Comparison of ENCODE assay signal across 18 cellular contexts in the genomic region with DNA sequence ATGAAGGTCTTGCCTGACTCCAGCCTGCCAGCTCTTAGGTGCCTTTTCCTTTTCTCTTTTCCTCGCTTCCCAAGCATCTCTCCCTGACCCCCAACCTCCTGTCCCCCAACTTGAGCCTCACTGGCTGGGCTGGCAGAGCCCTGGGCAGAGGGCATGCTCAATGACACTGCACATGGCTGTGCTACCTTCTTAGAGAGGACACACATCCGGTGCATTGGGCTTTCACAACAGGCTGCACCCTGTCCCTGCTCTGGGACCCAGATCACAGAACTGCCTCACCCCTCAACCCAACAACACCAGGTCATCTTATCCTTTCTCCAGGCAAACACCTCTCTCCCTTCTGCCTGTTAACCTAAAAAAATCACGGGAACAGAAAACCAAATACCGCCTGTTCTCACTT. TPM values are rescaled to one million over a fixed set of nuclear protein-coding genes. Genes with fewer than 3 reads are reported as not detected.
DNase-seq lines count a peak whose midpoint lies in the region; ATAC-seq and TF ChIP-seq lines count a peak whose summit lies in the region.
"Had no signal": no experiment of that assay in that cellular context is flagged by ENCODE, and none has a peak within 500 bp of the region (broad histone marks: within the 10 kb centered on the region; RNA-seq: fewer than 3 reads in every experiment).

No MANE protein-coding gene starts in this region.

- no peak for ATAC-seq in activated naive CD8-positive, alpha-beta T cell treated with anti-CD3 and anti-CD28 coated beads, Interleukin-2, amount 10 ng/mL, durations not matched to agents 7 days and 5 days (ENCODE audit: low read depth)
- ATAC-seq in activated naive CD8-positive, alpha-beta T cell treated with anti-CD3 and anti-CD28 coated beads, Interleukin-2, amount 50 U/mL, for 24 hours: no peak
- ATAC-seq in Panc1: peak; percentile 19; the same call in 1 of the 2 replicates
- no peak for ATAC-seq in HG03354 (IDR thresholded peaks at IDR 0.05; ENCODE audit: poor library complexity, severe bottlenecking, unreplicated experiment)
- ATAC-seq in GM21381 (IDR thresholded peaks at IDR 0.05; ENCODE audit: unreplicated experiment): no peak
- no peak for ATAC-seq in GM18909 (IDR thresholded peaks at IDR 0.05; ENCODE audit: poor library complexity, unreplicated experiment)
- ATAC-seq: CD8-positive, alpha-beta T cell; PC-3 had no signal

- no peak overlapping the region for H3K27ac ChIP-seq in Panc1 (ENCODE audit: low read length)
- no peak overlapping the region for H3K27ac ChIP-seq in endodermal cell (ENCODE audit: low read depth, low read length)
- H3K27ac ChIP-seq: KMS-11 had no signal

- no peak overlapping the region for H3K4me3 Mint-ChIP-seq in activated naive CD8-positive, alpha-beta T cell treated with anti-CD3 and anti-CD28 coated beads, Interleukin-2, amount 10 ng/mL, durations not matched to agents 7 days and 5 days
- H3K4me3 Mint-ChIP-seq in activated naive CD8-positive, alpha-beta T cell treated with anti-CD3 and anti-CD28 coated beads, Interleukin-2, amount 50 U/mL, for 24 hours: no peak overlapping the region
- peak overlapping the region; percentile 57 for H3K4me3 Mint-ChIP-seq in endodermal cell
- H3K4me3 Mint-ChIP-seq: CD8-positive, alpha-beta T cell; HFFc6 had no signal

- TF ChIP-seq CTCF in Panc1 (IDR thresholded peaks at IDR 0.05) (no peak), endodermal cell (conservative IDR thresholded peaks at IDR 0.05) (no peak)

- H3K27me3 ChIP-seq in Panc1 (ENCODE audit: control insufficient read depth, insufficient read depth, low read length) (0 out of 2 replicates have a peak, but pooled peaks cover 2% of the 10 kb centered on the region), endodermal cell (ENCODE audit: control insufficient read depth, insufficient read depth, low read length, poor library complexity, severe bottlenecking) (no peaks in the 10 kb centered on the region)
- H3K27me3 ChIP-seq: BE2C had no signal

- H3K9me3 Mint-ChIP-seq in activated naive CD8-positive, alpha-beta T cell treated with anti-CD3 and anti-CD28 coated beads, Interleukin-2, amount 10 ng/mL, durations not matched to agents 7 days and 5 days: peaks cover 4% of the 10 kb centered on the region
- peaks cover 7% of the 10 kb centered on the region for H3K9me3 Mint-ChIP-seq in activated naive CD8-positive, alpha-beta T cell treated with anti-CD3 and anti-CD28 coated beads, Interleukin-2, amount 50 U/mL, for 24 hours
- H3K9me3 Mint-ChIP-seq in endodermal cell: peaks cover 33% of the 10 kb centered on the region

- H3K9me3 ChIP-seq in Panc1 (ENCODE audit: control insufficient read depth, insufficient read depth, low read depth, low read length): peaks cover 7% of the 10 kb centered on the region; the same call in 1 of the 2 replicates
- H3K9me3 ChIP-seq in endodermal cell (ENCODE audit: control insufficient read depth, low read length): peaks cover 29% of the 10 kb centered on the region

- no TSS peak for BruUV-seq in Panc1 (replicated peaks; lab: Mats Ljungman, UMichigan)

- in situ Hi-C loops in Panc1 (cut with HindIII; ENCODE audit: low pct_unique_long_range_greater_than_20kb, low sequenced_read_pairs): no loop called here

- CTCF ChIA-PET in Panc1 (lab: Charles Lee): no interaction called here

- intact Hi-C loops in Panc1 (cut with micrococcal nuclease; ENCODE audit: unreplicated experiment) (no loop called here), posterior vena cava (cut with DNase I) (no loop called here)

- WGBS in endodermal cell (ENCODE audit: insufficient coverage in 1 of 2, insufficient read length in 1 of 2), 2 experiments: 90 to 96% methylated on average over 3 to 4 of the region's 4 CpGs

- H3K27ac Mint-ChIP-seq in activated naive CD8-positive, alpha-beta T cell treated with anti-CD3 and anti-CD28 coated beads, Interleukin-2, amount 10 ng/mL, durations not matched to agents 7 days and 5 days: peak overlapping the region; percentile 31
- no peak overlapping the region for H3K27ac Mint-ChIP-seq in activated naive CD8-positive, alpha-beta T cell treated with anti-CD3 and anti-CD28 coated beads, Interleukin-2, amount 50 U/mL, for 24 hours
- H3K27ac Mint-ChIP-seq in endodermal cell: peak overlapping the region; percentile 42
- H3K27ac Mint-ChIP-seq: CD8-positive, alpha-beta T cell; HFFc6 had no signal

- H3K36me3 Mint-ChIP-seq in activated naive CD8-positive, alpha-beta T cell treated with anti-CD3 and anti-CD28 coated beads, Interleukin-2, amount 10 ng/mL, durations not matched to agents 7 days and 5 days: peaks cover 11% of the 10 kb centered on the region
- H3K36me3 Mint-ChIP-seq in activated naive CD8-positive, alpha-beta T cell treated with anti-CD3 and anti-CD28 coated beads, Interleukin-2, amount 50 U/mL, for 24 hours (ENCODE audit: low read depth): peaks cover 11% of the 10 kb centered on the region
- peaks cover 8% of the 10 kb centered on the region for H3K36me3 Mint-ChIP-seq in endodermal cell (ENCODE audit: low read depth)

- peaks cover 5% of the 10 kb centered on the region for H3K27me3 Mint-ChIP-seq in activated naive CD8-positive, alpha-beta T cell treated with anti-CD3 and anti-CD28 coated beads, Interleukin-2, amount 10 ng/mL, durations not matched to agents 7 days and 5 days
- no peaks in the 10 kb centered on the region for H3K27me3 Mint-ChIP-seq in activated naive CD8-positive, alpha-beta T cell treated with anti-CD3 and anti-CD28 coated beads, Interleukin-2, amount 50 U/mL, for 24 hours
- peaks cover 16% of the 10 kb centered on the region for H3K27me3 Mint-ChIP-seq in endodermal cell (ENCODE audit: insufficient read depth)

- POLR2A ChIA-PET in activated naive CD8-positive, alpha-beta T cell treated with anti-CD3 and anti-CD28 coated beads, Interleukin-2, amount 10 ng/mL, durations not matched to agents 7 days and 5 days (lab: Charles Lee): interaction anchor here (0.6 to 6.4 kb wide), 2 partner anchors 11 to 527 kb away, joined by 4 to 44 read pairs; no protein-coding TSS in a partner anchor
- POLR2A ChIA-PET in Panc1 (lab: Charles Lee): interaction anchor here (0.6 kb wide), 1 partner anchor 21 kb away, joined by 3 read pairs; no protein-coding TSS in a partner anchor

- no peak overlapping the region for H3K9ac ChIP-seq in endodermal cell (ENCODE audit: extremely low read depth, low read length, poor library complexity, severe bottlenecking)
- H3K9ac ChIP-seq: KMS-11 had no signal

- H3K4me3 ChIP-seq in Panc1 (ENCODE audit: low read depth in 2 of 2, low read length in 2 of 2): no peak overlapping the region
- H3K4me3 ChIP-seq in endodermal cell (ENCODE audit: low read length): no peak overlapping the region

- H3K4me1 ChIP-seq in Panc1 (ENCODE audit: control insufficient read depth, insufficient read depth, low read length): no peaks in the 10 kb centered on the region
- no peaks in the 10 kb centered on the region for H3K4me1 ChIP-seq in endodermal cell (ENCODE audit: control insufficient read depth, insufficient read depth, low read length)
- H3K4me1 ChIP-seq: BE2C had no signal

- peaks cover 30% of the 10 kb centered on the region for H3K4me1 Mint-ChIP-seq in activated naive CD8-positive, alpha-beta T cell treated with anti-CD3 and anti-CD28 coated beads, Interleukin-2, amount 10 ng/mL, durations not matched to agents 7 days and 5 days
- H3K4me1 Mint-ChIP-seq in activated naive CD8-positive, alpha-beta T cell treated with anti-CD3 and anti-CD28 coated beads, Interleukin-2, amount 50 U/mL, for 24 hours: peaks cover 31% of the 10 kb centered on the region
- peaks cover 10% of the 10 kb centered on the region for H3K4me1 Mint-ChIP-seq in endodermal cell

- DNase-seq in activated naive CD8-positive, alpha-beta T cell treated with anti-CD3 and anti-CD28 coated beads, Interleukin-2, amount 10 ng/mL, durations not matched to agents 7 days and 5 days: no peak
- DNase-seq in activated naive CD8-positive, alpha-beta T cell treated with anti-CD3 and anti-CD28 coated beads, Interleukin-2, amount 50 U/mL, for 24 hours: no peak
- no peak for DNase-seq in Panc1 (ENCODE audit: low read depth, low spot score)
- peak; percentile 51 for DNase-seq in endodermal cell
- DNase-seq in posterior vena cava (ENCODE audit: low spot score): peak; percentile 37
- DNase-seq: BE2C; CD8-positive, alpha-beta T cell; DMS79 treated with DMSO at 0.1 percent for 48 hours; GOT3; HFFc6; NCI-H1092; NCI-H345; NCI-H526 treated with DMSO at 0.1 percent for 48 hours; PC-3 had no signal

- H3K36me3 ChIP-seq in Panc1 (ENCODE audit: control insufficient read depth, insufficient read depth, low read length): no peaks in the 10 kb centered on the region
- no peaks in the 10 kb centered on the region for H3K36me3 ChIP-seq in endodermal cell (ENCODE audit: control insufficient read depth, insufficient read depth, low read length)
- H3K36me3 ChIP-seq: BE2C had no signal

RNA-seq across cellular contexts. Expression of gene ANKDD1A, which starts 7.5 kb away (rescaled TPM):
- total RNA-seq in activated naive CD8-positive, alpha-beta T cell treated with anti-CD3 and anti-CD28 coated beads, Interleukin-2, amount 10 ng/mL, durations not matched to agents 7 days and 5 days: 10 to 100 TPM; 10.9 to 12.6 TPM
- total RNA-seq in Panc1 (2021; ENCODE audit: unreplicated experiment): 6.8 TPM
- polyA plus RNA-seq in Panc1 (2012; ENCODE audit: insufficient read length): 10.2 TPM
- total RNA-seq in endodermal cell: 10 to 100 TPM; 22.5 to 30.0 TPM
- polyA plus RNA-seq in endodermal cell (2013, experiment 1 of 2): 6.2 TPM
- 8.7 TPM for polyA plus RNA-seq in endodermal cell (2013, experiment 2 of 2)
- 10 to 100 TPM; 17.1 to 25.1 TPM for total RNA-seq in posterior vena cava

Comparison
In these comparisons a context has a peak if more than half of its experiments do, and no peak if none do; other contexts are left out.
1. DNase-seq: peak in endodermal cell (single experiment) and posterior vena cava (single experiment); none in activated naive CD8-positive, alpha-beta T cell treated with anti-CD3 and anti-CD28 coated beads, Interleukin-2, amount 10 ng/mL, durations not matched to agents 7 days and 5 days (single experiment), activated naive CD8-positive, alpha-beta T cell treated with anti-CD3 and anti-CD28 coated beads, Interleukin-2, amount 50 U/mL, for 24 hours (single experiment) and Panc1 (single experiment).